Comparison of ENCODE assay signal across 22 cellular contexts in the genomic region with DNA sequence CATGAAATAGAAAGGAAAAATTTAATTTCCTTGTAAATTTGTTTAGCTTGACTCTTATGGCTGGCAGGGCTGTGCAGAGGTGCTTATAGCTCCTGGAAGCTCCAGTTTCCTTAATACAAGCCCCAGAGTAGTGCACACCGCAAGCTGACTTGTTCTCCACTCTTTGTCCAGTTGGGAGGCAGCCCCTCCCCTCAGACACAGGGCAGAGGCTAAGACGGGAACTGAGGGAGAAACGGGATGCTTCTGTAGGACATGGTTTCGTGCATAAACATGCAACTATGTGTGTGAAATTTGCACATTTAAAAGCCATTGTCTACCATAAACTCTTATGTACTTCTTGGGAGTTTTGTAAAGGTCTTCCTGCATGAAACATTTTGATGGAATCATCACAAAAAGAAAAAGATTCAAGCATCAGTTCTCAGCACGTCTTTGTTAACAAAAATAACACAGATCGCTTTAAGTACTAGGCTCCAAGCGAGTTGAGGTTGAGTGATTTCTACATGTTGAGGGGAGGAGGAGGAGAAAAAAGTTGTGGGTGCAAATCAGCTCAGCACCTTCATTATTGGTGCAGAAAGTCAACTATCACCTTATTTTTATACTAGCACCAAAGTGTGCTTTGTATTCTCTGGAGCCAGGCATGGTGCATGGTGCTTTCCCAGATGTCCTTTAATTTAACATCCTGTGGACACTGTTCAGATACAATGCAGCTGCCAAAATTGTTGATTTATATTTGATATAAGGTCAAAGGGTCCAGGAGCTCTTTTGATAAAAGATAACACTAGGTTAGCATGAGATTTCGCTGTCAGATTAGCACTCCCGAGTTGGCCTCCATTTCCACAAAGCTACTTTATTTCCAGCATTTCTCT.
DNase-seq lines count a peak whose midpoint lies in the region; ATAC-seq, FAIRE-seq and TF ChIP-seq lines count a peak whose summit lies in the region.
"Had no signal": no experiment of that assay in that cellular context is flagged by ENCODE, and none has a peak within 500 bp of the region (broad histone marks: within the 10 kb centered on the region; RNA-seq: fewer than 3 reads in every experiment).

No MANE protein-coding gene starts in this region.

- no peak for TF ChIP-seq CTCF in A673 (conservative IDR thresholded peaks at IDR 0.05; ENCODE audit: low read depth, low read length)
- TF ChIP-seq CTCF in GM23338 (conservative IDR thresholded peaks at IDR 0.05; ENCODE audit: low read depth in 2 of 2), result no peak
- TF ChIP-seq CTCF in WTC11 (IDR thresholded peaks at IDR 0.05), result no peak

- H3K27me3 ChIP-seq in A673 (replicated peaks; ENCODE audit: insufficient read depth, low read depth, low read length, poor library complexity) (no peaks in the 10 kb centered on the region), GM23338 (ENCODE audit: insufficient read depth) (no peaks in the 10 kb centered on the region), small intestine (ENCODE audit: control insufficient read depth in 2 of 2, insufficient read depth in 2 of 2, low read length in 2 of 2) (no peaks in the 10 kb centered on the region)
- H3K27me3 ChIP-seq: neutrophil, testis, uterus had no signal

- H3K4me3 Mint-ChIP-seq in GM23338 (no peak overlapping the region), WTC11 (no peak overlapping the region)
- H3K4me3 Mint-ChIP-seq: activated CD8-positive, alpha-beta memory T cell treated with anti-CD3 and anti-CD28 coated beads, Interleukin-2, amount 10 ng/mL, durations not matched to agents 7 days and 5 days; activated naive CD4-positive, alpha-beta T cell treated with anti-CD3 and anti-CD28 coated beads, Interleukin-2, amount 10 ng/mL, durations not matched to agents 7 days and 5 days; activated T-cell treated with anti-CD3 and anti-CD28 coated beads, Interleukin-2, amount 50 U/mL, for 72 hours; HFFc6 had no signal

- CTCF ChIA-PET in A673 (lab: Charles Lee), result interaction anchor here (0.6 kb wide), 1 partner anchor 18 kb away, joined by 6 read pairs; no protein-coding TSS in a partner anchor
- CTCF ChIA-PET in WTC11 (lab: Charles Lee), result interaction anchor here (1.2 to 3.6 kb wide), 3 partner anchors 10 to 129 kb away, joined by 3 to 13 read pairs (median 13); no protein-coding TSS in a partner anchor

- H3K4me1 ChIP-seq in A673 (ENCODE audit: insufficient read depth, low read length, poor library complexity, severe bottlenecking) (peaks cover 58% of the 10 kb centered on the region), GM23338 (ENCODE audit: insufficient read depth) (peaks cover 28% of the 10 kb centered on the region), small intestine (ENCODE audit: control insufficient read depth in 2 of 2, insufficient read depth in 1 of 2, low read depth in 1 of 2, low read length in 1 of 2) (peaks cover 0 to 2% of the 10 kb centered on the region in 2 donors)
- H3K4me1 ChIP-seq: testis, uterus had no signal

- peak overlapping the region; percentile 79 for H3K27ac ChIP-seq in A673 (ENCODE audit: low read depth, low read length, poor library complexity, severe bottlenecking)
- no peak overlapping the region for H3K27ac ChIP-seq in GM23338 (ENCODE audit: low read depth)
- H3K27ac ChIP-seq in small intestine (ENCODE audit: low read depth in 1 of 2, low read length in 1 of 2), result no peak overlapping the region
- H3K27ac ChIP-seq: neutrophil, testis, uterus had no signal

- BruUV-seq in A673 (replicated peaks; lab: Mats Ljungman, UMichigan), result no TSS peak

- peaks cover 22% of the 10 kb centered on the region for H3K4me1 Mint-ChIP-seq in GM23338
- H3K4me1 Mint-ChIP-seq in WTC11, result peaks cover 25% of the 10 kb centered on the region
- H3K4me1 Mint-ChIP-seq: activated naive CD4-positive, alpha-beta T cell treated with anti-CD3 and anti-CD28 coated beads, Interleukin-2, amount 10 ng/mL, durations not matched to agents 7 days and 5 days had no signal

- peak overlapping the region; percentile 48; the same call in 1 of the 2 replicates for H3K4me2 ChIP-seq in GM23338

- no peaks in the 10 kb centered on the region for H3F3A ChIP-seq in GM23338 (replicated peaks; ENCODE audit: low read depth)

- FAIRE-seq in small intestine (lab: Jason Lieb, UNC), result no peak
- FAIRE-seq: endothelial cell of umbilical vein, kidney had no signal

- H3K9me3 Mint-ChIP-seq in GM23338 (no peaks in the 10 kb centered on the region), WTC11 (no peaks in the 10 kb centered on the region)
- H3K9me3 Mint-ChIP-seq: activated naive CD4-positive, alpha-beta T cell treated with anti-CD3 and anti-CD28 coated beads, Interleukin-2, amount 10 ng/mL, durations not matched to agents 7 days and 5 days; activated T-cell treated with anti-CD3 and anti-CD28 coated beads, Interleukin-2, amount 50 U/mL, for 72 hours; HFFc6 had no signal

- no peaks in the 10 kb centered on the region for H3K79me2 ChIP-seq in GM23338 (replicated peaks; ENCODE audit: insufficient read depth)

- H4K20me1 ChIP-seq in GM23338 (replicated peaks; ENCODE audit: insufficient read depth), result no peaks in the 10 kb centered on the region

- H3K4me3 ChIP-seq in A673 (ENCODE audit: low read depth, low read length, poor library complexity, severe bottlenecking) (no peak overlapping the region), GM23338 (no peak overlapping the region), small intestine (ENCODE audit: low read depth in 1 of 2, low read length in 2 of 2) (no peak overlapping the region)
- H3K4me3 ChIP-seq: lung, testis, uterus had no signal

- H3K36me3 Mint-ChIP-seq in GM23338 (ENCODE audit: low read depth), result no peaks in the 10 kb centered on the region
- H3K36me3 Mint-ChIP-seq in WTC11, result no peaks in the 10 kb centered on the region
- H3K36me3 Mint-ChIP-seq: activated CD8-positive, alpha-beta memory T cell treated with anti-CD3 and anti-CD28 coated beads, Interleukin-2, amount 10 ng/mL, durations not matched to agents 7 days and 5 days; activated naive CD4-positive, alpha-beta T cell treated with anti-CD3 and anti-CD28 coated beads, Interleukin-2, amount 10 ng/mL, durations not matched to agents 7 days and 5 days had no signal

- intact Hi-C loops in A673 (cut with micrococcal nuclease; ENCODE audit: unreplicated experiment), result no loop called here

- H3K27ac Mint-ChIP-seq in GM23338 (no peak overlapping the region), WTC11 (no peak overlapping the region)
- H3K27ac Mint-ChIP-seq: activated CD8-positive, alpha-beta memory T cell treated with anti-CD3 and anti-CD28 coated beads, Interleukin-2, amount 10 ng/mL, durations not matched to agents 7 days and 5 days; activated naive CD4-positive, alpha-beta T cell treated with anti-CD3 and anti-CD28 coated beads, Interleukin-2, amount 10 ng/mL, durations not matched to agents 7 days and 5 days; activated T-cell treated with anti-CD3 and anti-CD28 coated beads, Interleukin-2, amount 50 U/mL, for 72 hours; HFFc6 had no signal

- WGBS in small intestine, 3 donors, result 80 to 86% (median 85%) methylated on average over 9 of the region's 9 CpGs

- H3K9me3 ChIP-seq in A673 (ENCODE audit: low read depth, low read length, poor library complexity, severe bottlenecking) (no peaks in the 10 kb centered on the region), small intestine (ENCODE audit: control insufficient read depth, low read depth) (no peaks in the 10 kb centered on the region)
- H3K9me3 ChIP-seq: neutrophil, testis, uterus had no signal

- no peak for DNase-seq in A673 (ENCODE audit: low spot score)
- no peak for DNase-seq in GM23338 (ENCODE audit: low spot score)
- no peak for DNase-seq in WTC11 (ENCODE audit: low spot score)
- DNase-seq in left kidney (ENCODE audit: low read depth, low spot score), result peak; percentile 50
- no peak for DNase-seq in stimulated activated CD4-positive, alpha-beta T cell treated with anti-CD3 and anti-CD28 coated beads, Interleukin-4, amount 100 ng/mL, for 4 hours
- no peak for DNase-seq in HK-2 (ENCODE audit: unreplicated experiment)
- no peak for DNase-seq in small intestine
- DNase-seq: activated CD4-positive, alpha-beta T cell treated with anti-CD3 and anti-CD28 coated beads, Interleukin-2, amount 50 U/mL, for 1 hour; activated CD8-positive, alpha-beta memory T cell treated with anti-CD3 and anti-CD28 coated beads, Interleukin-2, amount 10 ng/mL, durations not matched to agents 7 days and 5 days; activated naive CD4-positive, alpha-beta T cell treated with anti-CD3 and anti-CD28 coated beads, Interleukin-2, amount 10 ng/mL, durations not matched to agents 7 days and 5 days; activated T-cell treated with anti-CD3 and anti-CD28 coated beads, Interleukin-2, amount 50 U/mL, for 72 hours; HFFc6; kidney; NCI-H524 treated with DMSO at 0.1 percent for 48 hours; stimulated activated CD4-positive, alpha-beta T cell treated with anti-CD3 and anti-CD28 coated beads, Interleukin-1b, Interleukin-23, amount 100 ng/mL, for 48 hours; T-helper 9 cell; testis; uterus had no signal

- H3K36me3 ChIP-seq in A673 (ENCODE audit: insufficient read depth, low read length, poor library complexity, severe bottlenecking) (no peaks in the 10 kb centered on the region), GM23338 (ENCODE audit: insufficient read depth) (no peaks in the 10 kb centered on the region), small intestine (ENCODE audit: control insufficient read depth in 2 of 2, insufficient read depth in 2 of 2, low read length in 2 of 2) (no peaks in the 10 kb centered on the region)
- H3K36me3 ChIP-seq: neutrophil, uterus had no signal

- no peak overlapping the region; the same call in 1 of the 2 replicates for H2AFZ ChIP-seq in GM23338

- ATAC-seq in GM23338 (peak; percentile 63), WTC11 (peak; percentile 32; the same call in 1 of the 2 replicates), GM21447 (IDR thresholded peaks at IDR 0.05; ENCODE audit: unreplicated experiment) (no peak)
- ATAC-seq: activated CD8-positive, alpha-beta memory T cell treated with anti-CD3 and anti-CD28 coated beads, Interleukin-2, amount 10 ng/mL, durations not matched to agents 7 days and 5 days; activated T-cell treated with anti-CD3 and anti-CD28 coated beads, Interleukin-2, amount 50 U/mL, for 72 hours had no signal

- H3K9me2 ChIP-seq in GM23338 (ENCODE audit: insufficient read depth), result no peaks in the 10 kb centered on the region

- POLR2A ChIA-PET in A673 (lab: Charles Lee; ENCODE audit: low non-redundant PET) (no interaction called here), WTC11 (lab: Charles Lee) (no interaction called here)

- H3K27me3 Mint-ChIP-seq in GM23338 (ENCODE audit: insufficient read depth, low read depth, poor library complexity) (peaks cover 1% of the 10 kb centered on the region), WTC11 (ENCODE audit: low read depth) (no peaks in the 10 kb centered on the region; the same call in 1 of the 2 replicates)

TF ChIP-seq in WTC11, 78 proteins besides CTCF, POLR2A, EP300 and RAD21 (continues in another document):
- no peak for TF ChIP-seq ETV6 (CRISPR knock-in tag; IDR thresholded peaks at IDR 0.05)
- TF ChIP-seq NR1H2 (CRISPR knock-in tag; IDR thresholded peaks at IDR 0.05), result no peak
